8 cellular contexts compared by ENCODE assay signal in genomic region chr16:20026673-20027072, GRCh38.
"Had no signal": no experiment of that assay in that cellular context is flagged by ENCODE, and none has a peak within 500 bp of the region (broad histone marks: within the 10 kb centered on the region; RNA-seq: fewer than 3 reads in every experiment).

No MANE protein-coding gene starts in this region.

- ATAC-seq: GM23338, HCT116 had no signal

- DNase-seq: GM23248, GOT3, H7, H9, HCEC 1CT, HFFc6 had no signal
